8 cellular contexts compared by ENCODE assay signal in the genomic region with DNA sequence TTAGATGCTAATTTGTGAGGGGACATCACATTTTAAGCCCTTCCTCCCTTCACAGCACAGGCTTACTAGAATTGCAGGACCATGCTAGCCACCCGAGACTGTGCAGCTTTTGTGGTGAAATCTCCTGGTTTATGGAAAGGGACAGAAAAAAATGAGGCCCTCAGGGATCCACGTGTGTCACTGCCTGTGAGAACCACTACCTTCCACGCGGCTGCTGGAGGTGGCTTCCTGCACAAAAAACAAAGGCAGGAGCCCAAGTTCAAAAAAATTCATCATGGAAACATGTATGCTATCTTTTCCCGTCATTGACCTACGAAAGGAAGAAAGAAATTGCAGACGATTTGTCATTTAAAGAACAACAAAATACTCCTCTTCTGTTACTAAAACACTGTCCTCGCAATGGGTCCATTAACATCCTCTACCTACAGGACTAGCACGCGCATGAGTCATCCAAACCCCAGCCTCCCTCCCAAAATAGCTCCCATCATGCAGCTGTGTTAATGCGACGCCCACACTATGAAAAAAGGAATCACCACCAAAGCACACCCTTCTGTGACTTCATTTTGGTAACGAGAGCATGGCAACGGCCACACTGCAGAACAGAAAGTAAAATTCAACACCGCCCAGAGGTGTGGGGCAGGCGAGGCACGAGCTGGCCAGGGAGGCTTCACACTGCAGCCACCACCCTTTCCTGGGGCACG. TPM values are rescaled to one million over a fixed set of nuclear protein-coding genes. Genes with fewer than 3 reads are reported as not detected.
A peak's percentile ranks its signal among the peaks of the same experiment; 100 is the strongest.
DNase-seq lines count a peak whose midpoint lies in the region; ATAC-seq lines count a peak whose summit lies in the region.

No MANE protein-coding gene starts in this region.

- peak; percentile 40 to 46 for DNase-seq in activated CD8-positive, alpha-beta memory T cell treated with anti-CD3 and anti-CD28 coated beads for 4 hours (ENCODE audit: low read depth in 2 of 2)
- no peak for DNase-seq in left ventricle myocardium superior
- DNase-seq in stimulated activated CD8-positive, alpha-beta memory T cell treated with anti-CD3 and anti-CD28 coated beads, Interleukin-15, amount 100 ng/mL, for 4 hours (ENCODE audit: low read depth in 2 of 2), result peak; percentile 38 to 43
- DNase-seq in ecto neural progenitor cell (ENCODE audit: low spot score), result no peak
- DNase-seq in SK-N-DZ (ENCODE audit: low spot score), result no peak

- H3K4me3 ChIP-seq in BLaER1 treated with 17β-estradiol and CSF1 and Interleukin-3, amounts not matched to agents 10 nM and 100 nM, result peak overlapping the region; percentile 36 to 66 (median 52)

- H3K27ac ChIP-seq in BLaER1 treated with 17β-estradiol and CSF1 and Interleukin-3, amounts not matched to agents 10 nM and 100 nM, result peak overlapping the region in 9 of 11 experiments; percentile 53 to 78 (median 64); a peak in 18 of 22 replicates

- H3K4me2 ChIP-seq in BLaER1 treated with 17β-estradiol and CSF1 and Interleukin-3, amounts not matched to agents 10 nM and 100 nM, result peak overlapping the region; percentile 82 to 98 (median 91)

- H3K27me3 ChIP-seq in BLaER1 treated with 17β-estradiol and CSF1 and Interleukin-3, amounts not matched to agents 10 nM and 100 nM, result no peaks in the 10 kb centered on the region

- intact Hi-C loops in left ventricle myocardium superior (cut with micrococcal nuclease), result no loop called here

- H3K36me3 ChIP-seq in BLaER1 treated with 17β-estradiol and CSF1 and Interleukin-3, amounts not matched to agents 10 nM and 100 nM, result peaks cover 0 to 21% (median 0%) of the 10 kb centered on the region in 11 experiments; a peak in 2 of 22 replicates

- peak overlapping the region; percentile 8 to 69 (median 52); a peak in 17 of 22 replicates for H3K9ac ChIP-seq in BLaER1 treated with 17β-estradiol and CSF1 and Interleukin-3, amounts not matched to agents 10 nM and 100 nM

- no peaks in the 10 kb centered on the region for H3K9me3 ChIP-seq in BLaER1 treated with 17β-estradiol and CSF1 and Interleukin-3, amounts not matched to agents 10 nM and 100 nM (replicated peaks in 1 of 11)

- H4K20me1 ChIP-seq in BLaER1 treated with 17β-estradiol and CSF1 and Interleukin-3, amounts not matched to agents 10 nM and 100 nM, result peaks cover 0 to 35% (median 0%) of the 10 kb centered on the region in 11 experiments; a peak in 3 of 22 replicates

- peaks cover 32 to 50% (median 42%) of the 10 kb centered on the region in 10 experiments for H3K4me1 ChIP-seq in BLaER1 treated with 17β-estradiol and CSF1 and Interleukin-3, amounts not matched to agents 10 nM and 100 nM

- ATAC-seq in GM21360 (IDR thresholded peaks at IDR 0.05; ENCODE audit: unreplicated experiment) (peak; percentile 97), HG03565 (IDR thresholded peaks at IDR 0.05; ENCODE audit: unreplicated experiment) (peak; percentile 94), left ventricle myocardium superior (peak; percentile 79)

RNA-seq across cellular contexts. Expression of gene RAMACL, which starts 45.7 kb away (rescaled TPM):
- total RNA-seq in left ventricle myocardium superior, result 0.67 TPM
- 0.19 and 0.39 TPM in 2 replicates for polyA plus RNA-seq in SK-N-DZ (2014; cell fraction: cytosol; rRNA removed)
- polyA plus RNA-seq in SK-N-DZ (2014; cell fraction: nucleus; rRNA removed), result 0.38 and 1.1 TPM in 2 replicates

Comparison
In these comparisons a context has a peak if more than half of its experiments do, and no peak if none do; other contexts are left out.
1. DNase-seq: peak in activated CD8-positive, alpha-beta memory T cell treated with anti-CD3 and anti-CD28 coated beads for 4 hours (2 of 2) and stimulated activated CD8-positive, alpha-beta memory T cell treated with anti-CD3 and anti-CD28 coated beads, Interleukin-15, amount 100 ng/mL, for 4 hours (2 of 2); none in left ventricle myocardium superior (single experiment), ecto neural progenitor cell (single experiment) and SK-N-DZ (single experiment).
2. Peak in every context shown above with its lines, with median percentiles within 50 percentile points of each other: ATAC-seq.